In the genomic region with DNA sequence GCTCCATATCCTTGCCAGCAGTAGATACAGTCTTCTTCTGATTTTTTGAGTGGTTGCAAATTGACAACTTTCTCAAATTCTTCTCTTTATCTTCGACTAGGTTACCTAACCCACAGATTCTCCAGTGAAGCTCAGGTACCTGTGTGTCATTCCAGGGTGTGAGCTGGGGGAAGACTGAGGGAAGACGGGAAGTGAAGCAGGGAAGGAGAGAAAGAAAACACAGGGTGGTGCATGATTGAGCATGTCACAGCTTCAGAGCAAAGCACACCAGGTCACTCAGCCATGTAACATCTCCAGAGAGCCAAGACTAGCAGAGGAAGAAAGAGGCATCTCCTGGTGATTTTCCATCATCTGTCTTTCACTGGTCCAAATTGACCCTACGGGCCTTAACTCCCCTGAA, we compare ENCODE assay signal across 21 cellular contexts.
"Had no signal": no experiment of that assay in that cellular context is flagged by ENCODE, and none has a peak within 500 bp of the region (broad histone marks: within the 10 kb centered on the region; RNA-seq: fewer than 3 reads in every experiment).

No MANE protein-coding gene starts in this region.

- H3K27ac ChIP-seq: left ventricle myocardium inferior, pancreas, prostate gland, sigmoid colon, spleen, thoracic aorta, tibial nerve, uterus had no signal

- H3K27me3 ChIP-seq: pancreas, spleen, suprapubic skin, tibial nerve, uterus had no signal

- H3K9me3 ChIP-seq: mucosa of descending colon, pancreas, prostate gland, sigmoid colon, spleen, suprapubic skin, thoracic aorta, tibial nerve, uterus had no signal

- H3K4me1 ChIP-seq: left ventricle myocardium inferior, pancreas, sigmoid colon, spleen, uterus had no signal

- H3K4me3 ChIP-seq: left ventricle myocardium inferior, lung, mucosa of descending colon, pancreas, prostate gland, sigmoid colon, spleen, suprapubic skin, thoracic aorta, tibial nerve, uterus had no signal

- H3K36me3 ChIP-seq: left ventricle myocardium inferior, pancreas, prostate gland, sigmoid colon, spleen, suprapubic skin, thoracic aorta, tibial nerve, uterus had no signal

- ATAC-seq: mucosa of descending colon; naive thymus-derived CD4-positive, alpha-beta T cell; pancreas; right cardiac atrium had no signal

- DNase-seq: kidney; left ventricle myocardium inferior; midbrain; mucosa of descending colon; naive thymus-derived CD4-positive, alpha-beta T cell; nucleus accumbens; pancreas; posterior cingulate gyrus; retina; right cardiac atrium; sigmoid colon; small intestine; spleen; stimulated activated CD4-positive, alpha-beta T cell treated with anti-CD3 and anti-CD28 coated beads, Interleukin-4, amount 100 ng/mL, for 24 hours; stimulated activated naive CD4-positive, alpha-beta T cell; uterus had no signal
